8 cellular contexts compared by ENCODE assay signal in genomic region chr6:136921936-136922679, GRCh38. TPM values are rescaled to one million over a fixed set of nuclear protein-coding genes. Genes with fewer than 3 reads are reported as not detected.
DNase-seq lines count a peak whose midpoint lies in the region; ATAC-seq and TF ChIP-seq lines count a peak whose summit lies in the region.

SLC35D3 (plus strand) TSS chr6:136922301; CDS start chr6:136922429, 128 bp downstream.

- no peak within 1 kb of the TSS for H3K27ac ChIP-seq in liver (ENCODE audit: low read depth in 1 of 2, low read length in 2 of 2)
- H3K27ac ChIP-seq in testis, result no peak within 1 kb of the TSS

- no peak for TF ChIP-seq POLR2A in testis (IDR thresholded peaks at IDR 0.05)

- peaks cover 12% of the 10 kb centered on the region for H3K4me1 Mint-ChIP-seq in chondrocyte (ENCODE audit: low read depth)

- H3K4me1 ChIP-seq in liver (ENCODE audit: control insufficient read depth in 4 of 4, insufficient read depth in 4 of 4, low read length in 3 of 4) (peaks cover 25 to 30% (median 25%) of the 10 kb centered on the region in 4 donors), testis (peaks cover 12% of the 10 kb centered on the region)

- peak within 1 kb of the TSS; percentile 78 for H3K4me3 Mint-ChIP-seq in chondrocyte (ENCODE audit: unreplicated experiment)

- H3K9ac ChIP-seq in liver (ENCODE audit: low read depth in 1 of 2, low read length in 2 of 2), result no peak within 1 kb of the TSS

- H3K27ac Mint-ChIP-seq in chondrocyte (ENCODE audit: unreplicated experiment), result no peak within 1 kb of the TSS

- peaks cover 25% of the 10 kb centered on the region for H3K27me3 Mint-ChIP-seq in chondrocyte (ENCODE audit: low read depth)

- H3K9me3 Mint-ChIP-seq in chondrocyte (ENCODE audit: low read depth), result no peaks in the 10 kb centered on the region

- no peak for TF ChIP-seq RAD21 in liver (IDR thresholded peaks at IDR 0.05)

- H3K4me3 ChIP-seq in liver (ENCODE audit: low read depth in 1 of 3, low read length in 3 of 3), result peak within 1 kb of the TSS; percentile 23 to 56 (median 34)
- peak within 1 kb of the TSS; percentile 42 to 48 for H3K4me3 ChIP-seq in testis

- ATAC-seq in GM21528 (IDR thresholded peaks at IDR 0.05; ENCODE audit: low FRiP score, unreplicated experiment), result no peak

- peaks cover 3 to 13% (median 9%) of the 10 kb centered on the region in 4 donors for H3K27me3 ChIP-seq in liver (ENCODE audit: control insufficient read depth in 4 of 4, insufficient read depth in 4 of 4, low read length in 3 of 4)
- H3K27me3 ChIP-seq in testis, result peaks cover 4% of the 10 kb centered on the region

- H3K9me3 ChIP-seq in liver (ENCODE audit: control insufficient read depth in 4 of 4, low read length in 3 of 4) (no peaks in the 10 kb centered on the region), testis (no peaks in the 10 kb centered on the region)

- intact Hi-C loops in testis (cut with DNase I; ENCODE audit: low total_unique reads), result no loop called here

- 3% methylated on average over 86 of the region's 86 CpGs for WGBS in liver
- 1% methylated on average over 84 of the region's 86 CpGs; no CpG with 5 or more reads in 1 of the 2 donors for WGBS in testis, 2 donors

- no peaks in the 10 kb centered on the region for H3K36me3 Mint-ChIP-seq in chondrocyte (ENCODE audit: low read depth)

- H3K36me3 ChIP-seq in liver (ENCODE audit: control insufficient read depth in 4 of 4, insufficient read depth in 3 of 4, low read depth in 1 of 4, low read length in 3 of 4), result no peaks in the 10 kb centered on the region
- no peaks in the 10 kb centered on the region for H3K36me3 ChIP-seq in testis (ENCODE audit: low read depth, missing control alignments)

- TF ChIP-seq CTCF in chondrocyte (IDR thresholded peaks at IDR 0.05) (no peak), liver (IDR thresholded peaks at IDR 0.05; ENCODE audit: low read depth, low read length, missing input control) (no peak), testis (IDR thresholded peaks at IDR 0.05) (no peak)

- peak; percentile 42 for DNase-seq in stimulated activated CD4-positive, alpha-beta T cell treated with anti-CD3 and anti-CD28 coated beads, Interleukin-15, amount 100 ng/mL, for 24 hours
- no peak for DNase-seq in stimulated activated CD4-positive, alpha-beta T cell treated with anti-CD3 and anti-CD28 coated beads, Interleukin-1b, Interleukin-23, amount 100 ng/mL, for 48 hours
- DNase-seq in RPMI8226, result peak; percentile 9
- DNase-seq in chondrocyte (ENCODE audit: low spot score), result no peak
- no peak for DNase-seq in testis
- no peak for DNase-seq in NCI-H2029 treated with DMSO at 0.1 percent for 48 hours (lab: John Stamatoyannopoulos, UW)

TF ChIP-seq in liver, 16 proteins besides CTCF, POLR2A, EP300 and RAD21:
- no peak for TF ChIP-seq FOXA1 (IDR thresholded peaks at IDR 0.05)
- TF ChIP-seq MAX (IDR thresholded peaks at IDR 0.05), result no peak
- TF ChIP-seq ZBTB33 (IDR thresholded peaks at IDR 0.05), result no peak
- TF ChIP-seq GABPA (IDR thresholded peaks at IDR 0.05 in 1 of 2, conservative IDR thresholded peaks at IDR 0.05 in 1 of 2), result no peak
- no peak for TF ChIP-seq RXRA (IDR thresholded peaks at IDR 0.05)
- TF ChIP-seq FOXA2 (IDR thresholded peaks at IDR 0.05), result no peak
- no peak for TF ChIP-seq ATF3 (IDR thresholded peaks at IDR 0.05)
TF ChIP-seq in liver: peak in this region for 0.

RNA-seq across cellular contexts. Expression of gene SLC35D3, which starts in this region (rescaled TPM):
- not detected in 3 replicates for total RNA-seq in chondrocyte
- under 1 TPM in 1 of 2 donors, not detected in 1; 0.56 TPM for total RNA-seq in liver
- polyA plus RNA-seq in liver, result not detected
- not detected for total RNA-seq in testis
- polyA plus RNA-seq in testis (ENCODE audit: insufficient read depth, low read depth, low replicate concordance), result not detected

Comparison
In these comparisons a context has a peak if more than half of its experiments do, and no peak if none do; other contexts are left out.
1. DNase-seq: peak in stimulated activated CD4-positive, alpha-beta T cell treated with anti-CD3 and anti-CD28 coated beads, Interleukin-15, amount 100 ng/mL, for 24 hours (single experiment) and RPMI8226 (single experiment); none in stimulated activated CD4-positive, alpha-beta T cell treated with anti-CD3 and anti-CD28 coated beads, Interleukin-1b, Interleukin-23, amount 100 ng/mL, for 48 hours (single experiment), chondrocyte (single experiment), testis (single experiment) and NCI-H2029 treated with DMSO at 0.1 percent for 48 hours (single experiment).